In genomic region chr7:8637322-8637721, GRCh38 we compare ENCODE assay signal across 17 cellular contexts.
DNase-seq lines count a peak whose midpoint lies in the region; ATAC-seq and FAIRE-seq lines count a peak whose summit lies in the region.
"Had no signal": no experiment of that assay in that cellular context is flagged by ENCODE, and none has a peak within 500 bp of the region (broad histone marks: within the 10 kb centered on the region; RNA-seq: fewer than 3 reads in every experiment).

No MANE protein-coding gene starts in this region.

- peak; percentile 64 for FAIRE-seq in islet of Langerhans (lab: Jason Lieb, UNC)

- ATAC-seq in HG02588 (IDR thresholded peaks at IDR 0.05; ENCODE audit: unreplicated experiment) = no peak
- ATAC-seq: activated CD4-positive, alpha-beta T cell treated with anti-CD3 and anti-CD28 coated beads for 36 hours; SK-N-SH treated with all-trans-retinoic acid at 6 μM for 48 hours; T-helper 17 cell had no signal

- DNase-seq in NCI-H1092 (lab: John Stamatoyannopoulos, UW) (peak; percentile 8), NCI-H2081 (lab: John Stamatoyannopoulos, UW) (peak; percentile 39 to 80), NCI-H774 (lab: John Stamatoyannopoulos, UW) (peak; percentile 75), NCI-H2171 treated with DMSO at 0.1 percent for 48 hours (lab: John Stamatoyannopoulos, UW) (no peak), ecto neural progenitor cell (ENCODE audit: low spot score) (no peak)
- DNase-seq in stimulated activated CD4-positive, alpha-beta T cell treated with anti-CD3 and anti-CD28 coated beads, Interleukin-15, amount 100 ng/mL, for 24 hours = no peak
- DNase-seq: activated CD4-positive, alpha-beta T cell treated with anti-CD3 and anti-CD28 coated beads for 36 hours; activated T-cell treated with anti-CD3 and anti-CD28 coated beads for 4 hours; foreskin melanocyte; IMR-90; mesenchymal stem cell; NCI-H524 treated with DMSO at 0.1 percent for 48 hours; T-helper 17 cell; tibial artery had no signal

Comparison
In these comparisons a context has a peak if more than half of its experiments do, and no peak if none do; other contexts are left out.
1. DNase-seq: peak in NCI-H1092 (single experiment), NCI-H2081 (2 of 2) and NCI-H774 (single experiment); none in NCI-H2171 treated with DMSO at 0.1 percent for 48 hours (single experiment), stimulated activated CD4-positive, alpha-beta T cell treated with anti-CD3 and anti-CD28 coated beads, Interleukin-15, amount 100 ng/mL, for 24 hours (single experiment) and ecto neural progenitor cell (single experiment).